In the genomic region with DNA sequence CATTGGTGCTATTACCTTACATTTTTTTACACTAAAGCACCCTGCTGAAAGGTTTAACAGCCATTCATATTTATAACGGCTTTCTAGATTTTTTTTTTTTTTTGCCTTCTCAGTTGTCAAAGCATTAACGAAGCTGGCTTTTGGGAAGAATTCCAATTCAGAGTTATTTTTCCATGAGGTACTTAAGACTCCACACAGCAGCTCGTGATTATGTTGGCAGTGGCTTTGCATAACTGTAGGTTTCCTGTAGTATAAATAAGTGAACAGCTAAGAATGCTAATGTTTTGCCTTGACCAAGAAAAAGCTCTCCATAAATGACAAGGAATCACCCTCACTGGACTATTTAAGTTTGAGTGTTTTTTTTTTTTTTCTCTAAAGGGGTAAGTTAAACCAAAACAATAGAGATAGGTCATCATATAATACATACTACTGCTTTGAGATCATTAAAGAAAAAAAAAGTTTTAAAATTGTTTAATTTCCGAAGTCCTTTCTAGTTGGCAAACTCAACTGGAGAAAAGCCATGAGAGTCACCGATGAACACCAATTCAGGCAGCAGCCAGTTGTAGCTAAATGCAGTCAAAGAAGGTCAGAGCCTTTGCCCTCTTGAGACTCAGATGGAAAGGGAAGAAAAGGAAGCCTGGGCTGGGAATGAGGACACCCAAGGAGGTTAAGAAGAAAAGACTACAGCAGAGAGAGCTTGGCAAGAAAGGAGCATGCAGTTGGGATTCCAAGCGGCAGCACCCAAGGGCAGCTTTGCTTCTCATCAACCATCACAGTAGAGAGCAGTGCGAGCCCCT, we compare ENCODE assay signal across 10 cellular contexts.
DNase-seq lines count a peak whose midpoint lies in the region; ATAC-seq and TF ChIP-seq lines count a peak whose summit lies in the region.
"Had no signal": no experiment of that assay in that cellular context is flagged by ENCODE, and none has a peak within 500 bp of the region (broad histone marks: within the 10 kb centered on the region; RNA-seq: fewer than 3 reads in every experiment).

No MANE protein-coding gene starts in this region.

- intact Hi-C loops in left ventricle myocardium superior (cut with micrococcal nuclease): no loop called here
- intact Hi-C loops in breast epithelium (cut with DNase I; ENCODE audit: low total_unique reads): no loop called here
- intact Hi-C loops in CD8-positive, alpha-beta T cell (cut with DNase I, micrococcal nuclease): no loop called here

- no peaks in the 10 kb centered on the region for H3K36me3 ChIP-seq in breast epithelium
- no peaks in the 10 kb centered on the region for H3K36me3 ChIP-seq in CD8-positive, alpha-beta T cell (ENCODE audit: insufficient read depth, low read length)

- CTCF ChIA-PET in CD8-positive, alpha-beta T cell (lab: Charles Lee): no interaction called here

- TF ChIP-seq CTCF in astrocyte of the spinal cord (IDR thresholded peaks at IDR 0.05; ENCODE audit: low read depth, low read length) (no peak), breast epithelium (IDR thresholded peaks at IDR 0.05) (no peak)
- no peak for TF ChIP-seq CTCF in CD8-positive, alpha-beta T cell (IDR thresholded peaks at IDR 0.05)

- peak; percentile 91 for ATAC-seq in left ventricle myocardium superior
- peak; percentile 20 for ATAC-seq in stimulated activated memory B cell treated with anti-CD40 and anti-IgM and Interleukin-4, amounts not matched to agents 10 μg/mL and 1 μg/mL and 100 μg/mL, for 72 hours
- no peak for ATAC-seq in CD8-positive, alpha-beta T cell

- H3K27ac ChIP-seq in breast epithelium: no peak overlapping the region
- no peak overlapping the region for H3K27ac ChIP-seq in CD8-positive, alpha-beta T cell (ENCODE audit: low read depth, low read length)

- TF ChIP-seq POLR2A in breast epithelium (IDR thresholded peaks at IDR 0.05): no peak

- H3K4me3 Mint-ChIP-seq in stimulated activated memory B cell treated with anti-CD40 and anti-IgM and Interleukin-4, amounts not matched to agents 10 μg/mL and 1 μg/mL and 100 μg/mL, for 72 hours: no peak overlapping the region
- no peak overlapping the region for H3K4me3 Mint-ChIP-seq in CD8-positive, alpha-beta T cell

- no peaks in the 10 kb centered on the region for H3K27me3 Mint-ChIP-seq in stimulated activated memory B cell treated with anti-CD40 and anti-IgM and Interleukin-4, amounts not matched to agents 10 μg/mL and 1 μg/mL and 100 μg/mL, for 72 hours
- H3K27me3 Mint-ChIP-seq in CD8-positive, alpha-beta T cell (ENCODE audit: low read depth): no peaks in the 10 kb centered on the region

- H3K9me3 Mint-ChIP-seq in stimulated activated memory B cell treated with anti-CD40 and anti-IgM and Interleukin-4, amounts not matched to agents 10 μg/mL and 1 μg/mL and 100 μg/mL, for 72 hours: no peaks in the 10 kb centered on the region
- peaks cover 2% of the 10 kb centered on the region for H3K9me3 Mint-ChIP-seq in CD8-positive, alpha-beta T cell

- H3K4me1 Mint-ChIP-seq in stimulated activated memory B cell treated with anti-CD40 and anti-IgM and Interleukin-4, amounts not matched to agents 10 μg/mL and 1 μg/mL and 100 μg/mL, for 72 hours: no peaks in the 10 kb centered on the region
- no peaks in the 10 kb centered on the region for H3K4me1 Mint-ChIP-seq in CD8-positive, alpha-beta T cell (ENCODE audit: low read depth)

- no peak overlapping the region for H3K4me3 ChIP-seq in astrocyte of the spinal cord (ENCODE audit: low read depth, low read length)
- no peak overlapping the region for H3K4me3 ChIP-seq in breast epithelium
- H3K4me3 ChIP-seq in CD8-positive, alpha-beta T cell (ENCODE audit: low read depth, low read length): no peak overlapping the region

- peak; percentile 93 for DNase-seq in H4 (ENCODE audit: low spot score)
- DNase-seq in astrocyte of the spinal cord (ENCODE audit: low read depth, low spot score): peak; percentile 99
- DNase-seq in left ventricle myocardium superior: no peak
- no peak for DNase-seq in breast epithelium (ENCODE audit: low spot score in 2 of 2)
- no peak for DNase-seq in cerebellar cortex (ENCODE audit: low spot score)
- no peak for DNase-seq in CD8-positive, alpha-beta T cell
- DNase-seq in activated CD4-positive, alpha-beta T cell treated with anti-CD3 and anti-CD28 coated beads for 4 hours: no peak
- DNase-seq: NCI-H1694; stimulated activated CD4-positive, alpha-beta T cell treated with anti-CD3 and anti-CD28 coated beads, Interleukin-4, amount 100 ng/mL, for 24 hours had no signal

- no peaks in the 10 kb centered on the region for H3K36me3 Mint-ChIP-seq in stimulated activated memory B cell treated with anti-CD40 and anti-IgM and Interleukin-4, amounts not matched to agents 10 μg/mL and 1 μg/mL and 100 μg/mL, for 72 hours
- no peaks in the 10 kb centered on the region for H3K36me3 Mint-ChIP-seq in CD8-positive, alpha-beta T cell

- H3K27me3 ChIP-seq in breast epithelium: no peaks in the 10 kb centered on the region
- no peaks in the 10 kb centered on the region for H3K27me3 ChIP-seq in CD8-positive, alpha-beta T cell (ENCODE audit: insufficient read depth, low read length)

- no peaks in the 10 kb centered on the region for H3K4me1 ChIP-seq in breast epithelium
- no peaks in the 10 kb centered on the region for H3K4me1 ChIP-seq in CD8-positive, alpha-beta T cell (ENCODE audit: insufficient read depth, low read length)

- POLR2A ChIA-PET in CD8-positive, alpha-beta T cell (lab: Charles Lee): no interaction called here

- in situ Hi-C loops in astrocyte of the spinal cord (cut with HindIII; ENCODE audit: low sequenced_read_pairs): no loop called here

- H3K9me3 ChIP-seq in breast epithelium: no peaks in the 10 kb centered on the region
- H3K9me3 ChIP-seq in CD8-positive, alpha-beta T cell (ENCODE audit: low read length): no peaks in the 10 kb centered on the region

- no peak overlapping the region for H3K27ac Mint-ChIP-seq in stimulated activated memory B cell treated with anti-CD40 and anti-IgM and Interleukin-4, amounts not matched to agents 10 μg/mL and 1 μg/mL and 100 μg/mL, for 72 hours
- no peak overlapping the region for H3K27ac Mint-ChIP-seq in CD8-positive, alpha-beta T cell

Comparison
In these comparisons a context has a peak if more than half of its experiments do, and no peak if none do; other contexts are left out.
1. DNase-seq: peak in H4 (single experiment) and astrocyte of the spinal cord (single experiment); none in left ventricle myocardium superior (single experiment), breast epithelium (0 of 2), cerebellar cortex (single experiment), CD8-positive, alpha-beta T cell (0 of 7) and activated CD4-positive, alpha-beta T cell treated with anti-CD3 and anti-CD28 coated beads for 4 hours (0 of 2).